8 cellular contexts compared by ENCODE assay signal in the genomic region with DNA sequence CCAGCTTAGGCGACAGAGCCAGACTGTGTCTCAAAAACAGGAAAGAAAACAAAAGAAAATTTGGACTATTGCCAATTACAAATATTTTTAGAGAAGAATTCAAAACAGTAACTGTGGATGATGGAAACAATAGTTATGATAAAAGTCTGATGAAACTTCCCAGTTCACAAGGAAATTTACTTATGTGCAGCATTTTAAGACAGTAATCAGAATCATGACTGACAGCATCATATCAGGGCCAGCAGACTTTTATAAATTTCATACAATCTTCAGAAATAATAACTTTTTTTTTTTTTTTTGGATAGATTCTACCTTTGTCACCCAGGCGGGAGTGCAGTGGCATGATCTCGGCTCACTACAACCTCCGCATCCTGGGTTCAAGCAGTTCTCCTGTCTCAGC. TPM values are rescaled to one million over a fixed set of nuclear protein-coding genes. Genes with fewer than 3 reads are reported as not detected.
DNase-seq lines count a peak whose midpoint lies in the region; ATAC-seq lines count a peak whose summit lies in the region.
"Not testable (repeated sequence)": the region's sequence is repeated elsewhere in the genome, so short reads cannot be mapped to it uniquely, and the experiment has no call there.

A gene (plus strand): TSS at position 301 of the 400 bp plus-strand sequence. CDS start 2,911 bp downstream, outside the sequence.

- in situ Hi-C loops in Caki2 (cut with HindIII; ENCODE audit: low pct_unique_long_range_greater_than_20kb, low sequenced_read_pairs); SK-MEL-5 (cut with HindIII; ENCODE audit: low pct_unique_long_range_greater_than_20kb, low sequenced_read_pairs); endometrial microvascular endothelial cells (cut with HindIII; ENCODE audit: inconsistent ontology term, low pct_unique_long_range_greater_than_20kb, low sequenced_read_pairs): not testable (repeated sequence)

- not testable (repeated sequence) for H3K9me3 Mint-ChIP-seq in activated naive CD4-positive, alpha-beta T cell treated with anti-CD3 and anti-CD28 coated beads, Interleukin-2, amount 50 U/mL, for 72 hours

- intact Hi-C loops in left cardiac atrium (cut with DNase I): not testable (repeated sequence)

- not testable (repeated sequence) for H3K4me1 ChIP-seq in mononuclear cell (ENCODE audit: insufficient read depth, low read length)

- not testable (repeated sequence) for H3K27ac Mint-ChIP-seq in activated naive CD4-positive, alpha-beta T cell treated with anti-CD3 and anti-CD28 coated beads, Interleukin-2, amount 50 U/mL, for 72 hours

- H3K36me3 Mint-ChIP-seq in activated naive CD4-positive, alpha-beta T cell treated with anti-CD3 and anti-CD28 coated beads, Interleukin-2, amount 50 U/mL, for 72 hours: not testable (repeated sequence)

- H3K9me3 ChIP-seq in mononuclear cell (ENCODE audit: low read depth, low read length): not testable (repeated sequence)

- not testable (repeated sequence) for ATAC-seq in activated naive CD4-positive, alpha-beta T cell treated with anti-CD3 and anti-CD28 coated beads, Interleukin-2, amount 50 U/mL, for 72 hours; left cardiac atrium

- H3K4me3 ChIP-seq in mononuclear cell (ENCODE audit: low read length): not testable (repeated sequence)

- DNase-seq in Caki2 (ENCODE audit: low read depth); SK-MEL-5 (ENCODE audit: low read depth, low spot score); activated naive CD4-positive, alpha-beta T cell treated with anti-CD3 and anti-CD28 coated beads, Interleukin-2, amount 50 U/mL, for 72 hours (ENCODE audit: low spot score in 2 of 2); left cardiac atrium; pulmonary artery endothelial cell (ENCODE audit: low read depth, low spot score); ureter (ENCODE audit: low spot score): not testable (repeated sequence)

- not testable (repeated sequence) for H3K27me3 ChIP-seq in mononuclear cell (ENCODE audit: insufficient read depth, low read length)

RNA-seq across cellular contexts. Expression of the gene that starts here (rescaled TPM):
- total RNA-seq in Caki2 (2014; rRNA removed; shearing (Covaris generic); ENCODE audit: low replicate concordance): 19.7 and 21.0 TPM in 2 replicates
- total RNA-seq in SK-MEL-5 (2014; rRNA removed; shearing (Covaris generic)): 37.8 and 41.9 TPM in 2 replicates
- polyA plus RNA-seq in SK-MEL-5 (2015; cell fraction: cytosol; rRNA removed): 29.8 and 41.3 TPM in 2 replicates
- polyA plus RNA-seq in SK-MEL-5 (2015; cell fraction: nucleus; rRNA removed): 481 and 573 TPM in 2 replicates
- total RNA-seq in activated naive CD4-positive, alpha-beta T cell treated with anti-CD3 and anti-CD28 coated beads, Interleukin-2, amount 50 U/mL, for 72 hours: 100 to 1,000 TPM; 371 to 375 TPM
- total RNA-seq in endometrial microvascular endothelial cells (ENCODE audit: inconsistent ontology term) (20.6 TPM), left cardiac atrium (10 to 100 TPM; 57.9 to 82.0 TPM), mononuclear cell (329 TPM), pulmonary artery endothelial cell (47.5 and 61.2 TPM in 2 replicates), ureter (712 TPM)
